ENCODE assay signal across 9 cellular contexts in genomic region chr1:74549351-74549750, GRCh38. TPM values are rescaled to one million over a fixed set of nuclear protein-coding genes. Genes with fewer than 3 reads are reported as not detected.
"Had no signal": no experiment of that assay in that cellular context is flagged by ENCODE, and none has a peak within 500 bp of the region (broad histone marks: within the 10 kb centered on the region; RNA-seq: fewer than 3 reads in every experiment).

No MANE protein-coding gene starts in this region.

- H3K4me2 ChIP-seq: GM23338 had no signal

- H3K9me3 ChIP-seq: HAP-1 had no signal

- DNase-seq: H7, HFFc6, KBM-7 had no signal

- H3K4me3 ChIP-seq: GM23338, HAP-1 had no signal

- H3K27ac ChIP-seq: HL-60 had no signal

- H3K36me3 Mint-ChIP-seq: IgD-negative memory B cell had no signal

- H3K9me3 Mint-ChIP-seq: GM23338 had no signal

- H3K4me1 ChIP-seq: HAP-1 had no signal

- H3K4me3 Mint-ChIP-seq: GM23338, HFFc6, IgD-negative memory B cell had no signal

- H3K36me3 ChIP-seq: HAP-1 had no signal

- ATAC-seq: GM23338, HCT116, HepG2 had no signal

- H3K4me1 Mint-ChIP-seq: GM23338, IgD-negative memory B cell had no signal

- H3K27ac Mint-ChIP-seq: GM23338, HFFc6, IgD-negative memory B cell had no signal

RNA-seq across cellular contexts. Expression of gene LRRC53, which starts 36.9 kb away (rescaled TPM):
- polyA plus RNA-seq: GM23338, HepG2, IgD-negative memory B cell had no signal
